In genomic region chr4:93835929-93836328, GRCh38 we compare ENCODE assay signal across 25 cellular contexts. TPM values are rescaled to one million over a fixed set of nuclear protein-coding genes. Genes with fewer than 3 reads are reported as not detected.
DNase-seq lines count a peak whose midpoint lies in the region; ATAC-seq and TF ChIP-seq lines count a peak whose summit lies in the region.
"Had no signal": no experiment of that assay in that cellular context is flagged by ENCODE, and none has a peak within 500 bp of the region (broad histone marks: within the 10 kb centered on the region; RNA-seq: fewer than 3 reads in every experiment).

No MANE protein-coding gene starts in this region.

- H3K4me1 Mint-ChIP-seq in GM23338, result peaks cover 40% of the 10 kb centered on the region
- H3K4me1 Mint-ChIP-seq in neural crest cell, result peaks cover 6% of the 10 kb centered on the region
- no peaks in the 10 kb centered on the region for H3K4me1 Mint-ChIP-seq in activated T-helper 2 cell treated with anti-CD3 and anti-CD28 coated beads, Interferon-gamma antibody, Interleukin-2, Interleukin-4, amounts not matched to agents 10 μg/mL and 5 μg/mL and 100 μg/mL, durations not matched to agents 14 hours and 24 hours and 36 hours (ENCODE audit: low read depth)
- H3K4me1 Mint-ChIP-seq: CD4-positive, CD25-positive, alpha-beta regulatory T cell had no signal

- H3K4me1 ChIP-seq in GM23338 (ENCODE audit: insufficient read depth), result peaks cover 46% of the 10 kb centered on the region
- H3K4me1 ChIP-seq: BLaER1 had no signal

- TF ChIP-seq CTCF in GM23338 (conservative IDR thresholded peaks at IDR 0.05; ENCODE audit: low read depth in 2 of 2) (no peak), neural crest cell (conservative IDR thresholded peaks at IDR 0.05) (no peak)

- no peaks in the 10 kb centered on the region for H3K79me2 ChIP-seq in GM23338 (replicated peaks; ENCODE audit: insufficient read depth)

- H3K4me3 Mint-ChIP-seq in GM23338 (no peak overlapping the region; the same call in 2 of the 3 replicates), neural crest cell (peak overlapping the region; percentile 4)
- no peak overlapping the region for H3K4me3 Mint-ChIP-seq in activated T-helper 2 cell treated with anti-CD3 and anti-CD28 coated beads, Interferon-gamma antibody, Interleukin-2, Interleukin-4, amounts not matched to agents 10 μg/mL and 5 μg/mL and 100 μg/mL, durations not matched to agents 14 hours and 24 hours and 36 hours (ENCODE audit: low read depth)
- H3K4me3 Mint-ChIP-seq: CD4-positive, CD25-positive, alpha-beta regulatory T cell had no signal

- peaks cover 7% of the 10 kb centered on the region for H4K20me1 ChIP-seq in GM23338 (replicated peaks; ENCODE audit: insufficient read depth)
- H4K20me1 ChIP-seq: BLaER1 had no signal

- peaks cover 9% of the 10 kb centered on the region; the same call in 1 of the 2 replicates for H3F3A ChIP-seq in GM23338 (replicated peaks; ENCODE audit: low read depth)

- no peak overlapping the region for H3K27ac Mint-ChIP-seq in GM23338
- no peak overlapping the region for H3K27ac Mint-ChIP-seq in neural crest cell (ENCODE audit: unreplicated experiment)
- no peak overlapping the region for H3K27ac Mint-ChIP-seq in activated T-helper 2 cell treated with anti-CD3 and anti-CD28 coated beads, Interferon-gamma antibody, Interleukin-2, Interleukin-4, amounts not matched to agents 10 μg/mL and 5 μg/mL and 100 μg/mL, durations not matched to agents 14 hours and 24 hours and 36 hours
- H3K27ac Mint-ChIP-seq: CD4-positive, CD25-positive, alpha-beta regulatory T cell had no signal

- H3K36me3 ChIP-seq in GM23338 (ENCODE audit: insufficient read depth), result no peaks in the 10 kb centered on the region
- H3K36me3 ChIP-seq: BLaER1 had no signal

- no peak overlapping the region for H2AFZ ChIP-seq in GM23338

- DNase-seq in A172 (ENCODE audit: low spot score), result peak; percentile 6
- DNase-seq in GM23338 (ENCODE audit: low spot score), result no peak
- DNase-seq in NCI-H226, result peak; percentile 19
- DNase-seq in neural crest cell (ENCODE audit: low read depth, low spot score), result no peak
- DNase-seq in activated T-helper 2 cell treated with anti-CD3 and anti-CD28 coated beads, Interferon-gamma antibody, Interleukin-2, Interleukin-4, amounts not matched to agents 10 μg/mL and 5 μg/mL and 100 μg/mL, durations not matched to agents 14 hours and 24 hours and 36 hours (ENCODE audit: low spot score), result no peak
- DNase-seq: ACHN; CD4-positive, CD25-positive, alpha-beta regulatory T cell; GDM1; Karpas-422; MV-4-11; NCI-H1105; NCI-H146; NCI-H1930; NCI-H2107; NCI-H446; NCI-H524 treated with DMSO at 0.1 percent for 48 hours; NCI-H774 had no signal

- no peaks in the 10 kb centered on the region for H3K9me2 ChIP-seq in GM23338 (ENCODE audit: insufficient read depth)

- peaks cover 72% of the 10 kb centered on the region for H3K27me3 ChIP-seq in GM23338 (ENCODE audit: insufficient read depth)
- H3K27me3 ChIP-seq: BLaER1 had no signal

- H3K4me2 ChIP-seq in GM23338, result peak overlapping the region; percentile 85
- H3K4me2 ChIP-seq: BLaER1 had no signal

- ATAC-seq in GM23338, result no peak
- no peak for ATAC-seq in HG02759 (IDR thresholded peaks at IDR 0.05; ENCODE audit: unreplicated experiment)
- ATAC-seq in GM21528 (IDR thresholded peaks at IDR 0.05; ENCODE audit: low FRiP score, unreplicated experiment), result no peak
- ATAC-seq in HG03139 (IDR thresholded peaks at IDR 0.05; ENCODE audit: unreplicated experiment), result no peak
- ATAC-seq: GM12878, SK-N-SH treated with all-trans-retinoic acid at 6 μM for 48 hours had no signal

- no peaks in the 10 kb centered on the region; the same call in 2 of the 3 replicates for H3K9me3 Mint-ChIP-seq in GM23338
- H3K9me3 Mint-ChIP-seq in neural crest cell, result no peaks in the 10 kb centered on the region
- H3K9me3 Mint-ChIP-seq in activated T-helper 2 cell treated with anti-CD3 and anti-CD28 coated beads, Interferon-gamma antibody, Interleukin-2, Interleukin-4, amounts not matched to agents 10 μg/mL and 5 μg/mL and 100 μg/mL, durations not matched to agents 14 hours and 24 hours and 36 hours, result no peaks in the 10 kb centered on the region

- no peak overlapping the region; the same call in 1 of the 2 replicates for H3K4me3 ChIP-seq in GM23338
- H3K4me3 ChIP-seq: BLaER1, GM12878 had no signal

- no peak overlapping the region for H3K27ac ChIP-seq in GM23338 (ENCODE audit: low read depth)
- H3K27ac ChIP-seq: 22Rv1, BLaER1 had no signal

- intact Hi-C loops in activated T-helper 2 cell treated with anti-CD3 and anti-CD28 coated beads, Interferon-gamma antibody, Interleukin-2, Interleukin-4, amounts not matched to agents 10 μg/mL and 5 μg/mL and 100 μg/mL, durations not matched to agents 14 hours and 24 hours and 36 hours (cut with micrococcal nuclease), result loop anchor here (10.0 kb wide), 1 partner anchor 1531 kb away; the partner anchor contains the start of gene GRID2

- H3K36me3 Mint-ChIP-seq in GM23338 (ENCODE audit: low read depth), result no peaks in the 10 kb centered on the region
- H3K36me3 Mint-ChIP-seq in neural crest cell (ENCODE audit: low read depth), result no peaks in the 10 kb centered on the region
- no peaks in the 10 kb centered on the region for H3K36me3 Mint-ChIP-seq in activated T-helper 2 cell treated with anti-CD3 and anti-CD28 coated beads, Interferon-gamma antibody, Interleukin-2, Interleukin-4, amounts not matched to agents 10 μg/mL and 5 μg/mL and 100 μg/mL, durations not matched to agents 14 hours and 24 hours and 36 hours (ENCODE audit: low read depth)
- H3K36me3 Mint-ChIP-seq: CD4-positive, CD25-positive, alpha-beta regulatory T cell had no signal

- H3K27me3 Mint-ChIP-seq in GM23338 (ENCODE audit: insufficient read depth, low read depth, poor library complexity), result peaks cover 70% of the 10 kb centered on the region
- H3K27me3 Mint-ChIP-seq in neural crest cell (ENCODE audit: low read depth), result peaks cover 98% of the 10 kb centered on the region
- H3K27me3 Mint-ChIP-seq in activated T-helper 2 cell treated with anti-CD3 and anti-CD28 coated beads, Interferon-gamma antibody, Interleukin-2, Interleukin-4, amounts not matched to agents 10 μg/mL and 5 μg/mL and 100 μg/mL, durations not matched to agents 14 hours and 24 hours and 36 hours (ENCODE audit: low read depth), result peaks cover 44% of the 10 kb centered on the region

RNA-seq across cellular contexts. Expression of gene ATOH1, which starts 7.4 kb away (rescaled TPM):
- not detected in 2 replicates for total RNA-seq in A172 (2014; rRNA removed; shearing (Covaris generic))
- total RNA-seq in GM23338 (2014; rRNA removed; shearing (Covaris generic)), result 0.27 and 0.69 TPM in 2 replicates
- polyA plus RNA-seq in GM23338 (2016; fragmentation: Nextera tagmentation; extraction: Ambion mirVana), result 0.24 and 0.97 TPM in 2 replicates
- not detected in 2 replicates for total RNA-seq in neural crest cell
- not detected in 2 replicates for total RNA-seq in activated T-helper 2 cell treated with anti-CD3 and anti-CD28 coated beads, Interferon-gamma antibody, Interleukin-2, Interleukin-4, amounts not matched to agents 10 μg/mL and 5 μg/mL and 100 μg/mL, durations not matched to agents 14 hours and 24 hours and 36 hours
- total RNA-seq: CD4-positive, CD25-positive, alpha-beta regulatory T cell; GM12878; MCF 10A had no signal
- polyA plus RNA-seq: CD4-positive, CD25-positive, alpha-beta regulatory T cell; GM12878 had no signal

Comparison
In these comparisons a context has a peak if more than half of its experiments do, and no peak if none do; other contexts are left out.
1. DNase-seq: peak in A172 (single experiment) and NCI-H226 (single experiment); none in GM23338 (single experiment), neural crest cell (single experiment) and activated T-helper 2 cell treated with anti-CD3 and anti-CD28 coated beads, Interferon-gamma antibody, Interleukin-2, Interleukin-4, amounts not matched to agents 10 μg/mL and 5 μg/mL and 100 μg/mL, durations not matched to agents 14 hours and 24 hours and 36 hours (single experiment).